Comparison of ENCODE assay signal across 28 cellular contexts in the genomic region with DNA sequence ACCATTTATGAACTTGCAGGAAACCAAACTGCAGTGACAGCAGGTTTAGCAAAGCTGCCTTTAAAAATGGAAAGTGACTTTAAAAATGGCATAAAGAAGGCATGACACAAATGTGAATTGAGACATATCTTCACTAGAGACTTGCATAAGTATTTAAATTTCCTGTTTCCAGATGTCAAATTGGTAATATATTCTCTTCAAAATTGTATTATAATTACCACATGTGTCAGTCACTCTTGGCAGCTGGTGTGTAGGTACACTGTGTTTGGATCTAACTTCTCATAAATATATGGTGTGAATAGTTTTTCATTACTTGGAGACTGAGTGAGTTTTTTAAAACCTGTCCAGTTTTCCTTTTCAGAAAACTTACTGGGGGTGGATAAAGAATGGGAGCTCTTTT.
"Had no signal": no experiment of that assay in that cellular context is flagged by ENCODE, and none has a peak within 500 bp of the region (broad histone marks: within the 10 kb centered on the region; RNA-seq: fewer than 3 reads in every experiment).

No MANE protein-coding gene starts in this region.

- H3K27me3 Mint-ChIP-seq: naive thymus-derived CD4-positive, alpha-beta T cell; stimulated activated naive B cell treated with anti-CD40 and anti-IgM and Interleukin-4, amounts not matched to agents 10 μg/mL and 1 μg/mL and 100 μg/mL, for 72 hours; stimulated activated naive CD8-positive, alpha-beta T cell treated with anti-CD3 and anti-CD28 coated beads, Interleukin-15, Interleukin-2, amounts not matched to agents 100 ng/mL and 50 ng/mL, for 24 hours; type B pancreatic cell had no signal

- H3K9me3 ChIP-seq: pancreas, prostate gland, right lobe of liver, testis, uterus had no signal

- H3K27ac ChIP-seq: neutrophil, pancreas, prostate gland, right lobe of liver, sigmoid colon, stomach, suprapubic skin, testis, tibial artery, transverse colon, upper lobe of right lung, uterus had no signal

- H3K36me3 Mint-ChIP-seq: stimulated activated effector memory CD8-positive, alpha-beta T cell treated with anti-CD3 and anti-CD28 coated beads, Interleukin-12 subunit alpha, Interleukin-12 subunit beta, amount 100 ng/mL, for 72 hours; type B pancreatic cell had no signal

- H3K4me3 Mint-ChIP-seq: naive thymus-derived CD4-positive, alpha-beta T cell; natural killer cell; nephron; neural crest cell; stimulated activated effector memory CD8-positive, alpha-beta T cell treated with anti-CD3 and anti-CD28 coated beads, Interleukin-12 subunit alpha, Interleukin-12 subunit beta, amount 100 ng/mL, for 72 hours; stimulated activated naive B cell treated with anti-CD40 and anti-IgM and Interleukin-4, amounts not matched to agents 10 μg/mL and 1 μg/mL and 100 μg/mL, for 72 hours; stimulated activated naive CD8-positive, alpha-beta T cell treated with anti-CD3 and anti-CD28 coated beads, Interleukin-15, Interleukin-2, amounts not matched to agents 100 ng/mL and 50 ng/mL, for 24 hours; type B pancreatic cell had no signal

- DNase-seq: naive thymus-derived CD4-positive, alpha-beta T cell; natural killer cell; nucleus accumbens; pancreas; right cardiac atrium; right lobe of liver; sigmoid colon; small intestine; stimulated activated CD4-positive, alpha-beta T cell treated with anti-CD3 and anti-CD28 coated beads, Interleukin-15, amount 100 ng/mL, for 24 hours; stimulated activated CD4-positive, alpha-beta T cell treated with anti-CD3 and anti-CD28 coated beads, Interleukin-2, amount 100 ng/mL, for 24 hours; stimulated activated CD4-positive, alpha-beta T cell treated with anti-CD3 and anti-CD28 coated beads, Interleukin-2, amount 100 ng/mL, for 48 hours; stimulated activated CD4-positive, alpha-beta T cell treated with anti-CD3 and anti-CD28 coated beads, Interleukin-4, amount 100 ng/mL, for 24 hours; stimulated activated naive B cell treated with anti-CD40 and anti-IgM and Interleukin-4, amounts not matched to agents 10 μg/mL and 1 μg/mL and 100 μg/mL, for 72 hours; stimulated activated naive CD4-positive, alpha-beta T cell treated with Interleukin-2 at 50 U/mL for 16 hours; stomach; testis; tibial artery; transverse colon; upper lobe of right lung; uterus had no signal

- H3K4me3 ChIP-seq: pancreas, prostate gland, right lobe of liver, sigmoid colon, stomach, suprapubic skin, testis, tibial artery, transverse colon, upper lobe of right lung, uterus had no signal

- H3K27me3 ChIP-seq: neutrophil, pancreas, right lobe of liver, sigmoid colon, stomach, suprapubic skin, testis, tibial artery, transverse colon, upper lobe of right lung, uterus had no signal

- H3K9me3 Mint-ChIP-seq: type B pancreatic cell had no signal

- H3K4me1 ChIP-seq: pancreas, prostate gland, right lobe of liver, sigmoid colon, stomach, suprapubic skin, testis, tibial artery, transverse colon, upper lobe of right lung, uterus had no signal

- H3K27ac Mint-ChIP-seq: naive thymus-derived CD4-positive, alpha-beta T cell; natural killer cell; nephron; stimulated activated effector memory CD8-positive, alpha-beta T cell treated with anti-CD3 and anti-CD28 coated beads, Interleukin-12 subunit alpha, Interleukin-12 subunit beta, amount 100 ng/mL, for 72 hours; stimulated activated naive B cell treated with anti-CD40 and anti-IgM and Interleukin-4, amounts not matched to agents 10 μg/mL and 1 μg/mL and 100 μg/mL, for 72 hours; stimulated activated naive CD8-positive, alpha-beta T cell treated with anti-CD3 and anti-CD28 coated beads, Interleukin-15, Interleukin-2, amounts not matched to agents 100 ng/mL and 50 ng/mL, for 24 hours; type B pancreatic cell had no signal

- H3K4me1 Mint-ChIP-seq: naive thymus-derived CD4-positive, alpha-beta T cell; natural killer cell; nephron; neural crest cell; stimulated activated effector memory CD8-positive, alpha-beta T cell treated with anti-CD3 and anti-CD28 coated beads, Interleukin-12 subunit alpha, Interleukin-12 subunit beta, amount 100 ng/mL, for 72 hours; stimulated activated naive B cell treated with anti-CD40 and anti-IgM and Interleukin-4, amounts not matched to agents 10 μg/mL and 1 μg/mL and 100 μg/mL, for 72 hours had no signal

- H3K36me3 ChIP-seq: neutrophil, pancreas, prostate gland, right lobe of liver, sigmoid colon, stomach, suprapubic skin, tibial artery, transverse colon, upper lobe of right lung, uterus had no signal
